Comparison of ENCODE assay signal across 18 cellular contexts in the genomic region with DNA sequence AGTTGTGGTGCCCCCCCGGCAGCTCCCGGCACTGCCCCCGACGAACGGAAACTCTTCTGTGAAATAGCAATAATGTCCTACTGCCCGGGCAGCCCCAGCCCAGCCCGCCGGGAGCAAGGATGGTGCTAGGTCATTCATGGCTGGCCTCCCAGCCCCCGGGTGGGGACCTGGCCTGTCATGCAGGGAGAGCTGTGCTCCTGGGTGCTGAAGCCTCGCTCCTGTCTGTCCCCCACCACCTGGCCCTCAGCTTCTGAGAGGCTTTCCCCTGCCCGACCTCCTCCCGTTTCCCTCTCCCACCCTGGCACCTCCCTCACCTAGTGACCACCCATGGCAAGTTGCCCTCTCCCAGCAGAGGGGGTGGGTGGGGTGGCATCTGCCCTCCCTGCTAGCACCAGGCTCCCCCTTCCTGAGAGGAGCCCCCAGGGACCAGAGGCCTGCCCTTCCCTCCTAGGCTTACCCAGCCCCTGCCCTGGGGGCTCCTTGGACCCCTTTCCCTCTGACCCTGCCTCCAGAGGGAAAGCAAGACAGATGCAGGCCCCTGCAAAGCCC. TPM values are rescaled to one million over a fixed set of nuclear protein-coding genes. Genes with fewer than 3 reads are reported as not detected.
"Had no signal": no experiment of that assay in that cellular context is flagged by ENCODE, and none has a peak within 500 bp of the region (broad histone marks: within the 10 kb centered on the region; RNA-seq: fewer than 3 reads in every experiment).

No MANE protein-coding gene starts in this region.

- H3K27ac ChIP-seq: neutrophil, parathyroid adenoma, thyroid gland had no signal

- H3K27me3 ChIP-seq: esophagus muscularis mucosa, gastroesophageal sphincter, heart right ventricle, left lung, thyroid gland had no signal

- DNase-seq: activated CD4-positive, alpha-beta memory T cell treated with anti-CD3 and anti-CD28 coated beads for 36 hours; activated CD4-positive, alpha-beta T cell treated with anti-CD3 and anti-CD28 coated beads for 4 hours; activated CD8-positive, alpha-beta memory T cell treated with anti-CD3 and anti-CD28 coated beads, Interleukin-2, amount 10 ng/mL, durations not matched to agents 7 days and 5 days; activated naive CD4-positive, alpha-beta T cell; activated naive CD8-positive, alpha-beta T cell treated with anti-CD3 and anti-CD28 coated beads for 36 hours; amniotic stem cell; effector CD8-positive, alpha-beta T cell; heart right ventricle; left lung; natural killer cell; stimulated activated naive B cell treated with anti-CD40 and anti-IgM and Interleukin-4, amounts not matched to agents 10 μg/mL and 1 μg/mL and 100 μg/mL, for 72 hours; thyroid gland had no signal

- H3K9me3 Mint-ChIP-seq: activated CD4-positive, alpha-beta memory T cell treated with anti-CD3 and anti-CD28 coated beads for 36 hours; activated naive CD8-positive, alpha-beta T cell treated with anti-CD3 and anti-CD28 coated beads for 36 hours; activated T-helper 17 cell treated with anti-CD3 and anti-CD28 coated beads, Interleukin-2, amount 50 U/mL, for 72 hours; dendritic cell treated with granulocyte-macrophage colony-stimulating factor and Interleukin-4, amounts not matched to agents 40 ng/mL and 50 ng/mL, for 4 days; natural killer cell; stimulated activated naive B cell treated with anti-CD40 and anti-IgM and Interleukin-4, amounts not matched to agents 10 μg/mL and 1 μg/mL and 100 μg/mL, for 72 hours had no signal

- H3K4me3 ChIP-seq: esophagus muscularis mucosa, gastroesophageal sphincter, heart right ventricle, left lung, thyroid gland had no signal

- H3K27me3 Mint-ChIP-seq: activated CD4-positive, alpha-beta memory T cell treated with anti-CD3 and anti-CD28 coated beads for 36 hours; activated CD8-positive, alpha-beta memory T cell treated with anti-CD3 and anti-CD28 coated beads, Interleukin-2, amount 10 ng/mL, durations not matched to agents 7 days and 5 days; activated naive CD8-positive, alpha-beta T cell treated with anti-CD3 and anti-CD28 coated beads for 36 hours; activated T-helper 17 cell treated with anti-CD3 and anti-CD28 coated beads, Interleukin-2, amount 50 U/mL, for 72 hours; stimulated activated naive B cell treated with anti-CD40 and anti-IgM and Interleukin-4, amounts not matched to agents 10 μg/mL and 1 μg/mL and 100 μg/mL, for 72 hours had no signal

- ATAC-seq: activated CD8-positive, alpha-beta memory T cell treated with anti-CD3 and anti-CD28 coated beads, Interleukin-2, amount 10 ng/mL, durations not matched to agents 7 days and 5 days; activated T-helper 17 cell treated with anti-CD3 and anti-CD28 coated beads, Interleukin-2, amount 50 U/mL, for 72 hours; gastroesophageal sphincter; natural killer cell; stimulated activated naive B cell treated with anti-CD40 and anti-IgM and Interleukin-4, amounts not matched to agents 10 μg/mL and 1 μg/mL and 100 μg/mL, for 72 hours had no signal

- H3K4me1 ChIP-seq: parathyroid adenoma had no signal

- H3K4me3 Mint-ChIP-seq: activated CD4-positive, alpha-beta memory T cell treated with anti-CD3 and anti-CD28 coated beads for 36 hours; activated CD8-positive, alpha-beta memory T cell treated with anti-CD3 and anti-CD28 coated beads, Interleukin-2, amount 10 ng/mL, durations not matched to agents 7 days and 5 days; activated naive CD8-positive, alpha-beta T cell treated with anti-CD3 and anti-CD28 coated beads for 36 hours; activated T-helper 17 cell treated with anti-CD3 and anti-CD28 coated beads, Interleukin-2, amount 50 U/mL, for 72 hours; dendritic cell treated with granulocyte-macrophage colony-stimulating factor and Interleukin-4, amounts not matched to agents 40 ng/mL and 50 ng/mL, for 4 days; natural killer cell; stimulated activated naive B cell treated with anti-CD40 and anti-IgM and Interleukin-4, amounts not matched to agents 10 μg/mL and 1 μg/mL and 100 μg/mL, for 72 hours had no signal

- H3K36me3 Mint-ChIP-seq: activated CD8-positive, alpha-beta memory T cell treated with anti-CD3 and anti-CD28 coated beads, Interleukin-2, amount 10 ng/mL, durations not matched to agents 7 days and 5 days; activated naive CD8-positive, alpha-beta T cell treated with anti-CD3 and anti-CD28 coated beads for 36 hours; natural killer cell had no signal

- H3K9ac ChIP-seq: parathyroid adenoma had no signal

- H3K9me3 ChIP-seq: esophagus muscularis mucosa, gastroesophageal sphincter, heart right ventricle, left lung, neutrophil, thyroid gland had no signal

- H3K27ac Mint-ChIP-seq: activated CD4-positive, alpha-beta memory T cell treated with anti-CD3 and anti-CD28 coated beads for 36 hours; activated CD8-positive, alpha-beta memory T cell treated with anti-CD3 and anti-CD28 coated beads, Interleukin-2, amount 10 ng/mL, durations not matched to agents 7 days and 5 days; activated naive CD8-positive, alpha-beta T cell treated with anti-CD3 and anti-CD28 coated beads for 36 hours; activated T-helper 17 cell treated with anti-CD3 and anti-CD28 coated beads, Interleukin-2, amount 50 U/mL, for 72 hours; dendritic cell treated with granulocyte-macrophage colony-stimulating factor and Interleukin-4, amounts not matched to agents 40 ng/mL and 50 ng/mL, for 4 days; natural killer cell; stimulated activated naive B cell treated with anti-CD40 and anti-IgM and Interleukin-4, amounts not matched to agents 10 μg/mL and 1 μg/mL and 100 μg/mL, for 72 hours had no signal

- H3K4me1 Mint-ChIP-seq: activated CD8-positive, alpha-beta memory T cell treated with anti-CD3 and anti-CD28 coated beads, Interleukin-2, amount 10 ng/mL, durations not matched to agents 7 days and 5 days; activated T-helper 17 cell treated with anti-CD3 and anti-CD28 coated beads, Interleukin-2, amount 50 U/mL, for 72 hours; natural killer cell; stimulated activated naive B cell treated with anti-CD40 and anti-IgM and Interleukin-4, amounts not matched to agents 10 μg/mL and 1 μg/mL and 100 μg/mL, for 72 hours had no signal

- H2AFZ ChIP-seq: parathyroid adenoma had no signal

RNA-seq across cellular contexts. Expression of a gene that starts 34.0 kb away (rescaled TPM):
- total RNA-seq: activated CD8-positive, alpha-beta memory T cell treated with anti-CD3 and anti-CD28 coated beads, Interleukin-2, amount 10 ng/mL, durations not matched to agents 7 days and 5 days had no signal
